Comparison of ENCODE assay signal across 19 cellular contexts in genomic region chr9:119092125-119092524, GRCh38.
"Had no signal": no experiment of that assay in that cellular context is flagged by ENCODE, and none has a peak within 500 bp of the region (broad histone marks: within the 10 kb centered on the region; RNA-seq: fewer than 3 reads in every experiment).

No MANE protein-coding gene starts in this region.

- H3K4me3 ChIP-seq: dorsolateral prefrontal cortex, gastroesophageal sphincter, heart left ventricle, hepatocyte, mucosa of descending colon, sigmoid colon, skin epidermis, spleen, thoracic aorta, tibial nerve, upper lobe of left lung had no signal

- H3K4me2 ChIP-seq: hepatocyte had no signal

- H3K27ac ChIP-seq: dorsolateral prefrontal cortex, foreskin keratinocyte, gastroesophageal sphincter, heart left ventricle, hepatocyte, parathyroid adenoma, sigmoid colon, skin epidermis, spleen, thoracic aorta, tibial nerve, upper lobe of left lung had no signal

- DNase-seq: dorsolateral prefrontal cortex; effector CD4-positive, alpha-beta T cell; foreskin keratinocyte; heart left ventricle; kidney; mesenchymal stem cell; mucosa of descending colon; naive B cell; sigmoid colon; spleen; stimulated activated CD4-positive, alpha-beta T cell treated with anti-CD3 and anti-CD28 coated beads, Interleukin-4, amount 100 ng/mL, for 4 hours; stimulated activated naive B cell treated with anti-CD40 and anti-IgM and Interleukin-4, amounts not matched to agents 10 μg/mL and 1 μg/mL and 100 μg/mL, for 72 hours; upper lobe of left lung had no signal

- H3K9me3 ChIP-seq: gastroesophageal sphincter, heart left ventricle, mucosa of descending colon, sigmoid colon, spleen, thoracic aorta, tibial nerve, upper lobe of left lung had no signal

- H2AFZ ChIP-seq: hepatocyte, parathyroid adenoma had no signal

- H3K9ac ChIP-seq: parathyroid adenoma had no signal

- H3K36me3 ChIP-seq: gastroesophageal sphincter, heart left ventricle, sigmoid colon, spleen, thoracic aorta, tibial nerve, upper lobe of left lung had no signal

- H3K79me2 ChIP-seq: hepatocyte, parathyroid adenoma had no signal

- H3K27me3 ChIP-seq: dorsolateral prefrontal cortex, foreskin keratinocyte, gastroesophageal sphincter, heart left ventricle, hepatocyte, sigmoid colon, spleen, tibial nerve, upper lobe of left lung had no signal

- H3K4me1 ChIP-seq: foreskin keratinocyte, gastroesophageal sphincter, sigmoid colon, spleen, tibial nerve, upper lobe of left lung had no signal
